In genomic region chr6:127030841-127031240, GRCh38 we compare ENCODE assay signal across 4 cellular contexts.
"Had no signal": no experiment of that assay in that cellular context is flagged by ENCODE, and none has a peak within 500 bp of the region (broad histone marks: within the 10 kb centered on the region; RNA-seq: fewer than 3 reads in every experiment).

No MANE protein-coding gene starts in this region.

- H3K4me3 ChIP-seq: GM23338 had no signal

- H3K36me3 Mint-ChIP-seq: IgD-negative memory B cell had no signal

- H3K27ac ChIP-seq: HL-60 had no signal

- H3K4me1 Mint-ChIP-seq: GM23338, IgD-negative memory B cell had no signal

- DNase-seq: H9 had no signal

- H3K4me3 Mint-ChIP-seq: GM23338, H9, IgD-negative memory B cell had no signal

- H2AFZ ChIP-seq: GM23338 had no signal

- H3K27me3 Mint-ChIP-seq: IgD-negative memory B cell had no signal

- H3K27ac Mint-ChIP-seq: GM23338, H9, IgD-negative memory B cell had no signal

- H3K4me2 ChIP-seq: GM23338 had no signal

- H3K9me3 Mint-ChIP-seq: GM23338, H9, IgD-negative memory B cell had no signal
